In genomic region chr20:24948396-24948938, GRCh38 we compare ENCODE assay signal across 5 cellular contexts. TPM values are rescaled to one million over a fixed set of nuclear protein-coding genes. Genes with fewer than 3 reads are reported as not detected.
"Had no signal": no experiment of that assay in that cellular context is flagged by ENCODE, and none has a peak within 500 bp of the region (broad histone marks: within the 10 kb centered on the region; RNA-seq: fewer than 3 reads in every experiment).

No MANE protein-coding gene starts in this region.

RNA-seq across cellular contexts. Expression of gene CST7, which starts 0.6 kb away (rescaled TPM):
- total RNA-seq: epithelial cell of proximal tubule, fibroblast of lung, foreskin keratinocyte, hepatocyte, SJCRH30 had no signal
- polyA plus RNA-seq: fibroblast of lung, foreskin keratinocyte, hepatocyte had no signal
